In genomic region chr7:41652265-41652664, GRCh38 we compare ENCODE assay signal across 13 cellular contexts. TPM values are rescaled to one million over a fixed set of nuclear protein-coding genes. Genes with fewer than 3 reads are reported as not detected.
"Had no signal": no experiment of that assay in that cellular context is flagged by ENCODE, and none has a peak within 500 bp of the region (broad histone marks: within the 10 kb centered on the region; RNA-seq: fewer than 3 reads in every experiment).

No MANE protein-coding gene starts in this region.

- H3K4me3 ChIP-seq: esophagus muscularis mucosa, transverse colon had no signal

- H3K36me3 ChIP-seq: esophagus muscularis mucosa, neutrophil, transverse colon had no signal

- H3K4me1 ChIP-seq: transverse colon had no signal

- DNase-seq: activated CD4-positive, alpha-beta memory T cell treated with anti-CD3 and anti-CD28 coated beads for 36 hours; activated gamma-delta T cell; activated naive CD8-positive, alpha-beta T cell treated with anti-CD3 and anti-CD28 coated beads for 36 hours; activated T-cell treated with anti-CD3 and anti-CD28 coated beads, Interleukin-2, amount 50 U/mL, for 48 hours; anterior cingulate cortex; naive thymus-derived CD8-positive, alpha-beta T cell; substantia nigra; T-cell; transverse colon had no signal

- ATAC-seq: naive thymus-derived CD8-positive, alpha-beta T cell; stimulated activated effector memory CD8-positive, alpha-beta T cell treated with anti-CD3 and anti-CD28 coated beads, Interleukin-12 subunit alpha, Interleukin-12 subunit beta, amount 100 ng/mL, for 72 hours; T-cell had no signal

- H3K27ac ChIP-seq: esophagus muscularis mucosa, neutrophil, transverse colon, VCaP had no signal

- H3K27me3 ChIP-seq: esophagus muscularis mucosa, neutrophil, transverse colon had no signal

RNA-seq across cellular contexts. Expression of gene INHBA, which starts 50.6 kb away (rescaled TPM):
- total RNA-seq: activated CD4-positive, alpha-beta memory T cell treated with anti-CD3 and anti-CD28 coated beads for 36 hours; activated naive CD8-positive, alpha-beta T cell treated with anti-CD3 and anti-CD28 coated beads for 36 hours; naive thymus-derived CD8-positive, alpha-beta T cell had no signal
- polyA plus RNA-seq: naive thymus-derived CD8-positive, alpha-beta T cell had no signal
